Comparison of ENCODE assay signal across 20 cellular contexts in genomic region chr6:25215881-25216280, GRCh38.
DNase-seq lines count a peak whose midpoint lies in the region; ATAC-seq and TF ChIP-seq lines count a peak whose summit lies in the region.
"Had no signal": no experiment of that assay in that cellular context is flagged by ENCODE, and none has a peak within 500 bp of the region (broad histone marks: within the 10 kb centered on the region; RNA-seq: fewer than 3 reads in every experiment).

No MANE protein-coding gene starts in this region.

- ATAC-seq in GM23338 (no peak), GM18498 (IDR thresholded peaks at IDR 0.05; ENCODE audit: unreplicated experiment) (no peak), GM18520 (IDR thresholded peaks at IDR 0.05; ENCODE audit: unreplicated experiment) (no peak), HG02870 (IDR thresholded peaks at IDR 0.05; ENCODE audit: unreplicated experiment) (no peak)
- ATAC-seq: CD8-positive, alpha-beta T cell; HCT116; SK-N-SH treated with all-trans-retinoic acid at 6 μM for 48 hours had no signal

- no peaks in the 10 kb centered on the region for H4K20me1 ChIP-seq in GM23338 (replicated peaks; ENCODE audit: insufficient read depth)

- H3K36me3 ChIP-seq in GM23338 (ENCODE audit: insufficient read depth) = no peaks in the 10 kb centered on the region

- DNase-seq in GM23338 (ENCODE audit: low spot score) = no peak
- DNase-seq in NCI-H226 = peak; percentile 61
- peak; percentile 57 for DNase-seq in epithelial cell of esophagus (ENCODE audit: low read depth)
- DNase-seq in renal cortical epithelial cell (ENCODE audit: low read depth) = peak; percentile 18
- DNase-seq: C1 segment of cervical spinal cord; CD8-positive, alpha-beta T cell; DND-41; Karpas-422; MM.1S; NCI-H1105; NCI-H2029 treated with DMSO at 0.1 percent for 48 hours; NCI-H345; NCI-H774; NK-92 treated with Interleukin-12 subunit alpha and Interleukin-12 subunit beta, amount 100 ng/mL, for 24 hours; SIG-M5 had no signal

- H3K9me3 Mint-ChIP-seq in GM23338 = no peaks in the 10 kb centered on the region

- H3K27ac Mint-ChIP-seq in GM23338 = no peak overlapping the region
- H3K27ac Mint-ChIP-seq: CD8-positive, alpha-beta T cell had no signal

- H3K4me2 ChIP-seq in GM23338 = no peak overlapping the region

- no peaks in the 10 kb centered on the region for H3K27me3 ChIP-seq in GM23338 (ENCODE audit: insufficient read depth)

- H3K4me3 ChIP-seq in GM23338 (no peak overlapping the region), epithelial cell of esophagus (ENCODE audit: low read length) (no peak overlapping the region)

- 0 out of 2 replicates have a peak overlapping the region, but pooled peaks have one; percentile 43 for H2AFZ ChIP-seq in GM23338

- no peak overlapping the region for H3K27ac ChIP-seq in GM23338 (ENCODE audit: low read depth)

- no peak overlapping the region for H3K4me3 Mint-ChIP-seq in GM23338
- H3K4me3 Mint-ChIP-seq: CD8-positive, alpha-beta T cell had no signal

- no peak for TF ChIP-seq CTCF in GM23338 (conservative IDR thresholded peaks at IDR 0.05; ENCODE audit: low read depth in 2 of 2)
- TF ChIP-seq CTCF in epithelial cell of esophagus (IDR thresholded peaks at IDR 0.05; ENCODE audit: insufficient read depth, low read depth, low read length, missing control alignments) = no peak

- H3K4me1 Mint-ChIP-seq in GM23338 = peaks cover 13% of the 10 kb centered on the region; the same call in 2 of the 3 replicates

- 0 out of 2 replicates have a peak, but pooled peaks cover 4% of the 10 kb centered on the region for H3K9me2 ChIP-seq in GM23338 (ENCODE audit: insufficient read depth)

- H3K36me3 Mint-ChIP-seq in GM23338 (ENCODE audit: low read depth) = no peaks in the 10 kb centered on the region
- H3K36me3 Mint-ChIP-seq: CD8-positive, alpha-beta T cell had no signal

- H3K79me2 ChIP-seq in GM23338 (replicated peaks; ENCODE audit: insufficient read depth) = no peaks in the 10 kb centered on the region

- no peaks in the 10 kb centered on the region for H3F3A ChIP-seq in GM23338 (replicated peaks; ENCODE audit: low read depth)

- H3K27me3 Mint-ChIP-seq in GM23338 (ENCODE audit: insufficient read depth, low read depth, poor library complexity) = no peaks in the 10 kb centered on the region

- peaks cover 19% of the 10 kb centered on the region; the same call in 1 of the 2 replicates for H3K4me1 ChIP-seq in GM23338 (ENCODE audit: insufficient read depth)

TF ChIP-seq in GM23338, 12 proteins besides CTCF, POLR2A, EP300 and RAD21:
- no peak for TF ChIP-seq JUNB (IDR thresholded peaks at IDR 0.05; ENCODE audit: unreplicated experiment)
- TF ChIP-seq REST (IDR thresholded peaks at IDR 0.05; ENCODE audit: unreplicated experiment) = no peak
- TF ChIP-seq EZH2phosphoT487 (IDR thresholded peaks at IDR 0.05; ENCODE audit: unreplicated experiment) = no peak
- no peak for TF ChIP-seq ZNF462 (CRISPR knock-in tag; IDR thresholded peaks at IDR 0.05)
- no peak for TF ChIP-seq ETS1 (IDR thresholded peaks at IDR 0.05)
- TF ChIP-seq ZNF331 (CRISPR knock-in tag; IDR thresholded peaks at IDR 0.05; ENCODE audit: low read depth) = no peak
- TF ChIP-seq ZNF114 (CRISPR knock-in tag; IDR thresholded peaks at IDR 0.05) = no peak
- TF ChIP-seq POLR2AphosphoS5 (IDR thresholded peaks at IDR 0.05; ENCODE audit: low read depth) = no peak
- TF ChIP-seq CREB1 (CRISPR knock-in tag; IDR thresholded peaks at IDR 0.05; ENCODE audit: low read depth) = no peak
- TF ChIP-seq EZH2 (IDR thresholded peaks at IDR 0.05; ENCODE audit: low read depth, unreplicated experiment) = no peak
